In genomic region chr6:49980898-49981297, GRCh38 we compare ENCODE assay signal across 12 cellular contexts. TPM values are rescaled to one million over a fixed set of nuclear protein-coding genes. Genes with fewer than 3 reads are reported as not detected.
DNase-seq lines count a peak whose midpoint lies in the region; ATAC-seq and TF ChIP-seq lines count a peak whose summit lies in the region.
"Had no signal": no experiment of that assay in that cellular context is flagged by ENCODE, and none has a peak within 500 bp of the region (broad histone marks: within the 10 kb centered on the region; RNA-seq: fewer than 3 reads in every experiment).

No MANE protein-coding gene starts in this region.

- H3K79me2 ChIP-seq in GM23338 (replicated peaks; ENCODE audit: insufficient read depth) = no peaks in the 10 kb centered on the region

- TF ChIP-seq POLR2A in GM18505 (IDR thresholded peaks at IDR 0.05; ENCODE audit: borderline replicate concordance, extremely low read depth, insufficient read depth, insufficient read length) (no peak), tibial nerve (IDR thresholded peaks at IDR 0.05) (no peak)

- H3K27ac Mint-ChIP-seq in GM23338 = no peak overlapping the region

- H3K36me3 Mint-ChIP-seq in GM23338 (ENCODE audit: low read depth) = no peaks in the 10 kb centered on the region

- H3K4me1 Mint-ChIP-seq in GM23338 = peaks cover 6% of the 10 kb centered on the region; the same call in 2 of the 3 replicates

- intact Hi-C loops in sciatic nerve (cut with DNase I) = no loop called here

- no peak overlapping the region for H3K4me2 ChIP-seq in GM23338

- H3K27me3 ChIP-seq in tibial nerve (no peaks in the 10 kb centered on the region), GM23338 (ENCODE audit: insufficient read depth) (no peaks in the 10 kb centered on the region)

- no peaks in the 10 kb centered on the region for H4K20me1 ChIP-seq in GM23338 (replicated peaks; ENCODE audit: insufficient read depth)

- TF ChIP-seq CTCF in fibroblast of mammary gland (conservative IDR thresholded peaks at IDR 0.05; ENCODE audit: control insufficient read depth, insufficient read depth, low read depth, low read length) = no peak
- no peak for TF ChIP-seq CTCF in tibial nerve (IDR thresholded peaks at IDR 0.05)
- TF ChIP-seq CTCF in GM23338 (conservative IDR thresholded peaks at IDR 0.05; ENCODE audit: low read depth in 2 of 2) = no peak

- no peaks in the 10 kb centered on the region for H3K27me3 Mint-ChIP-seq in GM23338 (ENCODE audit: insufficient read depth, low read depth, poor library complexity)

- no peak overlapping the region for H3K4me3 Mint-ChIP-seq in GM23338

- H3K4me3 ChIP-seq in fibroblast of mammary gland (ENCODE audit: control insufficient read depth, low read depth, low read length) (no peak overlapping the region), tibial nerve (no peak overlapping the region), GM23338 (no peak overlapping the region)

- DNase-seq in fibroblast of mammary gland (ENCODE audit: low read depth) = peak; percentile 37
- no peak for DNase-seq in tibial nerve (ENCODE audit: low spot score in 2 of 2)
- DNase-seq in sciatic nerve (ENCODE audit: low spot score) = no peak
- no peak for DNase-seq in effector CD4-positive, alpha-beta T cell
- DNase-seq in GM23338 (ENCODE audit: low spot score) = no peak
- DNase-seq: NCI-H526 treated with DMSO at 0.1 percent for 48 hours, right cardiac atrium had no signal

- H3K36me3 ChIP-seq in tibial nerve = no peaks in the 10 kb centered on the region
- H3K36me3 ChIP-seq in GM23338 (ENCODE audit: insufficient read depth) = no peaks in the 10 kb centered on the region

- H3F3A ChIP-seq in GM23338 (replicated peaks; ENCODE audit: low read depth) = no peaks in the 10 kb centered on the region

- peak; percentile 58 for ATAC-seq in GM18505 (IDR thresholded peaks at IDR 0.05; ENCODE audit: unreplicated experiment)
- peak; percentile 39 for ATAC-seq in GM21619 (IDR thresholded peaks at IDR 0.05; ENCODE audit: unreplicated experiment)
- ATAC-seq in HG03575 (IDR thresholded peaks at IDR 0.05; ENCODE audit: extremely low read depth, insufficient number of reproducible peaks, low FRiP score, unreplicated experiment) = peak; percentile 62
- ATAC-seq in sciatic nerve = no peak
- ATAC-seq in GM23338 = no peak
- ATAC-seq: right cardiac atrium had no signal

- no peak overlapping the region for H2AFZ ChIP-seq in GM23338

- peaks cover 2% of the 10 kb centered on the region; the same call in 1 of the 3 replicates for H3K9me3 Mint-ChIP-seq in GM23338

- H3K9me3 ChIP-seq in tibial nerve = no peaks in the 10 kb centered on the region

- no peaks in the 10 kb centered on the region for H3K4me1 ChIP-seq in tibial nerve
- H3K4me1 ChIP-seq in GM23338 (ENCODE audit: insufficient read depth) = peaks cover under 1% of the 10 kb centered on the region; the same call in 1 of the 2 replicates

- 77 to 81% methylated on average over 1 of the region's 1 CpG for WGBS in tibial nerve, 2 donors

- no peaks in the 10 kb centered on the region for H3K9me2 ChIP-seq in GM23338 (ENCODE audit: insufficient read depth)

- TF ChIP-seq EP300 in tibial nerve (IDR thresholded peaks at IDR 0.05) = no peak

- H3K27ac ChIP-seq in tibial nerve = no peak overlapping the region
- H3K27ac ChIP-seq in GM23338 (ENCODE audit: low read depth) = no peak overlapping the region

TF ChIP-seq in GM23338, 12 proteins besides CTCF, POLR2A, EP300 and RAD21 (continues in another document):
- TF ChIP-seq NANOG (IDR thresholded peaks at IDR 0.05; ENCODE audit: borderline replicate concordance) = no peak
- TF ChIP-seq POLR2AphosphoS5 (IDR thresholded peaks at IDR 0.05; ENCODE audit: low read depth) = no peak
- TF ChIP-seq STAT1 (IDR thresholded peaks at IDR 0.05; ENCODE audit: unreplicated experiment) = no peak
- no peak for TF ChIP-seq CREB1 (CRISPR knock-in tag; IDR thresholded peaks at IDR 0.05; ENCODE audit: low read depth)
- TF ChIP-seq, protein P1, sequence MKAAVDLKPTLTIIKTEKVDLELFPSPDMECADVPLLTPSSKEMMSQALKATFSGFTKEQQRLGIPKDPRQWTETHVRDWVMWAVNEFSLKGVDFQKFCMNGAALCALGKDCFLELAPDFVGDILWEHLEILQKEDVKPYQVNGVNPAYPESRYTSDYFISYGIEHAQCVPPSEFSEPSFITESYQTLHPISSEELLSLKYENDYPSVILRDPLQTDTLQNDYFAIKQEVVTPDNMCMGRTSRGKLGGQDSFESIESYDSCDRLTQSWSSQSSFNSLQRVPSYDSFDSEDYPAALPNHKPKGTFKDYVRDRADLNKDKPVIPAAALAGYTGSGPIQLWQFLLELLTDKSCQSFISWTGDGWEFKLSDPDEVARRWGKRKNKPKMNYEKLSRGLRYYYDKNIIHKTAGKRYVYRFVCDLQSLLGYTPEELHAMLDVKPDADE (IDR thresholded peaks at IDR 0.05) = no peak
- TF ChIP-seq EZH2 (IDR thresholded peaks at IDR 0.05; ENCODE audit: low read depth, unreplicated experiment) = no peak
- TF ChIP-seq EZH2phosphoT487 (IDR thresholded peaks at IDR 0.05; ENCODE audit: unreplicated experiment) = no peak
- TF ChIP-seq ZNF331 (CRISPR knock-in tag; IDR thresholded peaks at IDR 0.05; ENCODE audit: low read depth) = no peak
- TF ChIP-seq ZNF462 (CRISPR knock-in tag; IDR thresholded peaks at IDR 0.05) = no peak

RNA-seq across cellular contexts. Expression of gene DEFB113, which starts 11.5 kb away (rescaled TPM):
- total RNA-seq in tibial nerve (not detected), sciatic nerve (not detected)
- not detected in 2 replicates for total RNA-seq in GM23338 (2014; rRNA removed; shearing (Covaris generic))
- not detected in 2 replicates for polyA plus RNA-seq in GM23338 (2016; fragmentation: Nextera tagmentation; extraction: Ambion mirVana)
- total RNA-seq: cerebellum, mononuclear cell, right cardiac atrium had no signal
- polyA plus RNA-seq: right cardiac atrium had no signal

RNA-seq across cellular contexts. Expression of gene DEFB114, which starts 16.9 kb away (rescaled TPM):
- not detected for total RNA-seq in tibial nerve
- not detected for total RNA-seq in sciatic nerve
- not detected in 2 replicates for total RNA-seq in GM23338 (2014; rRNA removed; shearing (Covaris generic))
- not detected in 2 replicates for polyA plus RNA-seq in GM23338 (2016; fragmentation: Nextera tagmentation; extraction: Ambion mirVana)
- total RNA-seq: cerebellum, mononuclear cell, right cardiac atrium had no signal
- polyA plus RNA-seq: right cardiac atrium had no signal

RNA-seq across cellular contexts. Expression of gene DEFB110, which starts 40.9 kb away (rescaled TPM):
- total RNA-seq in tibial nerve (not detected), sciatic nerve (not detected)
- not detected in 2 replicates for total RNA-seq in GM23338 (2014; rRNA removed; shearing (Covaris generic))
- not detected in 2 replicates for polyA plus RNA-seq in GM23338 (2016; fragmentation: Nextera tagmentation; extraction: Ambion mirVana)
- total RNA-seq: cerebellum, mononuclear cell, right cardiac atrium had no signal
- polyA plus RNA-seq: right cardiac atrium had no signal

Comparison
In these comparisons a context has a peak if more than half of its experiments do, and no peak if none do; other contexts are left out.
1. ATAC-seq: peak in GM18505 (single experiment), GM21619 (single experiment) and HG03575 (single experiment); none in sciatic nerve (single experiment) and GM23338 (single experiment).